21 cellular contexts compared by ENCODE assay signal in genomic region chr5:81213070-81213469, GRCh38. TPM values are rescaled to one million over a fixed set of nuclear protein-coding genes. Genes with fewer than 3 reads are reported as not detected.
A peak's percentile ranks its signal among the peaks of the same experiment; 100 is the strongest.
DNase-seq lines count a peak whose midpoint lies in the region; ATAC-seq and TF ChIP-seq lines count a peak whose summit lies in the region.
"Had no signal": no experiment of that assay in that cellular context is flagged by ENCODE, and none has a peak within 500 bp of the region (broad histone marks: within the 10 kb centered on the region; RNA-seq: fewer than 3 reads in every experiment).

No MANE protein-coding gene starts in this region.

- H3K4me3 Mint-ChIP-seq in activated naive CD8-positive, alpha-beta T cell treated with anti-CD3 and anti-CD28 coated beads, Interleukin-2, amount 50 U/mL, for 24 hours = no peak overlapping the region
- H3K4me3 Mint-ChIP-seq: activated naive CD8-positive, alpha-beta T cell; activated T-helper 1 cell treated with anti-CD3 and anti-CD28 coated beads, Interleukin-12 subunit alpha, Interleukin-12 subunit beta, Interleukin-2, Interleukin-4 antibody, amounts not matched to agents 30 ng/mL and 10 ng/mL and 1 ng/mL, durations not matched to agents 14 hours and 24 hours and 36 hours; central memory CD8-positive, alpha-beta T cell; immature natural killer cell had no signal

- H3K18ac ChIP-seq in neuronal stem cell (ENCODE audit: low read length) = no peak overlapping the region

- intact Hi-C loops in body of pancreas (cut with DNase I) = no loop called here

- H3K4me1 Mint-ChIP-seq in activated naive CD8-positive, alpha-beta T cell treated with anti-CD3 and anti-CD28 coated beads, Interleukin-2, amount 50 U/mL, for 24 hours = peaks cover 25% of the 10 kb centered on the region
- H3K4me1 Mint-ChIP-seq: central memory CD8-positive, alpha-beta T cell; immature natural killer cell had no signal

- no peak for TF ChIP-seq POLR2A in body of pancreas (IDR thresholded peaks at IDR 0.05)

- no peak overlapping the region for H4K91ac ChIP-seq in neuronal stem cell (ENCODE audit: low read depth, low read length, poor library complexity)

- DNase-seq in ELF-1 (ENCODE audit: low read depth, low spot score) (peak; percentile 44), body of pancreas (peak; percentile 40 to 62 (median 47)), neuronal stem cell (ENCODE audit: low spot score) (no peak), AML-193 (lab: John Stamatoyannopoulos, UW) (no peak), HK-2 (ENCODE audit: unreplicated experiment) (no peak)
- DNase-seq in activated naive CD8-positive, alpha-beta T cell treated with anti-CD3 and anti-CD28 coated beads, Interleukin-2, amount 50 U/mL, for 24 hours = no peak
- DNase-seq: activated CD4-positive, alpha-beta T cell treated with anti-CD3 and anti-CD28 coated beads for 1 hour; GOT3; immature natural killer cell; NCI-H82; SIG-M5; stimulated activated CD4-positive, alpha-beta T cell treated with anti-CD3 and anti-CD28 coated beads, Interleukin-2, amount 100 ng/mL, for 24 hours; stimulated activated naive CD8-positive, alpha-beta T cell treated with anti-CD3 and anti-CD28 coated beads, Interleukin-15, Interleukin-2, amounts not matched to agents 100 U/mL and 50 U/mL, for 24 hours; thyroid gland had no signal

- H3K36me3 Mint-ChIP-seq in activated naive CD8-positive, alpha-beta T cell treated with anti-CD3 and anti-CD28 coated beads, Interleukin-2, amount 50 U/mL, for 24 hours (ENCODE audit: low read depth) = peaks cover 14% of the 10 kb centered on the region

- H3K4me2 ChIP-seq in neuronal stem cell (ENCODE audit: insufficient read depth, low read length, poor library complexity, severe bottlenecking) = no peak overlapping the region

- no peak for TF ChIP-seq EP300 in Ishikawa (IDR thresholded peaks at IDR 0.05; ENCODE audit: borderline replicate concordance)

- H2AFZ ChIP-seq in neuronal stem cell (ENCODE audit: low read length) = no peak overlapping the region

- H2BK5ac ChIP-seq in neuronal stem cell (ENCODE audit: low read length) = no peak overlapping the region

- H3K27ac Mint-ChIP-seq in activated naive CD8-positive, alpha-beta T cell treated with anti-CD3 and anti-CD28 coated beads, Interleukin-2, amount 50 U/mL, for 24 hours = no peak overlapping the region
- H3K27ac Mint-ChIP-seq: activated naive CD8-positive, alpha-beta T cell; activated T-helper 1 cell treated with anti-CD3 and anti-CD28 coated beads, Interleukin-12 subunit alpha, Interleukin-12 subunit beta, Interleukin-2, Interleukin-4 antibody, amounts not matched to agents 30 ng/mL and 10 ng/mL and 1 ng/mL, durations not matched to agents 14 hours and 24 hours and 36 hours had no signal

- no peak overlapping the region for H2AK5ac ChIP-seq in neuronal stem cell (ENCODE audit: low read depth, low read length)

- no peak overlapping the region for H3K4ac ChIP-seq in neuronal stem cell (ENCODE audit: low read length)

- H2BK120ac ChIP-seq in neuronal stem cell (ENCODE audit: low read depth, low read length) = no peak overlapping the region

- no peak overlapping the region for H4K8ac ChIP-seq in neuronal stem cell (ENCODE audit: low read depth, low read length)

- no peak overlapping the region for H3K4me3 ChIP-seq in body of pancreas
- H3K4me3 ChIP-seq in neuronal stem cell (ENCODE audit: low read length in 2 of 2) = no peak overlapping the region
- H3K4me3 ChIP-seq: skin epidermis, thyroid gland had no signal

- no peaks in the 10 kb centered on the region for H3K27me3 ChIP-seq in body of pancreas
- H3K27me3 ChIP-seq in neuronal stem cell (ENCODE audit: control insufficient read depth in 3 of 3, insufficient read depth in 3 of 3, low read depth in 1 of 3, low read length in 3 of 3) = no peaks in the 10 kb centered on the region
- H3K27me3 ChIP-seq: thyroid gland had no signal

- no peak overlapping the region for H2BK12ac ChIP-seq in neuronal stem cell (ENCODE audit: low read length)

- H3K9me3 ChIP-seq in body of pancreas (no peaks in the 10 kb centered on the region), neuronal stem cell (replicated peaks in 1 of 2; ENCODE audit: control insufficient read depth in 2 of 2, insufficient read depth in 1 of 2, low read depth in 1 of 2, low read length in 2 of 2) (no peaks in the 10 kb centered on the region)
- H3K9me3 ChIP-seq: thyroid gland had no signal

- no peak for TF ChIP-seq RAD21 in Ishikawa (IDR thresholded peaks at IDR 0.05; ENCODE audit: low read depth)

- H3K27ac ChIP-seq in body of pancreas (peak overlapping the region; percentile 0 to 63 (median 34)), neuronal stem cell (replicated peaks; ENCODE audit: low read length) (no peak overlapping the region)
- H3K27ac ChIP-seq: epithelial cell of prostate, thyroid gland had no signal

- H3K27me3 Mint-ChIP-seq in activated naive CD8-positive, alpha-beta T cell treated with anti-CD3 and anti-CD28 coated beads, Interleukin-2, amount 50 U/mL, for 24 hours = no peaks in the 10 kb centered on the region
- H3K27me3 Mint-ChIP-seq: activated naive CD8-positive, alpha-beta T cell; central memory CD8-positive, alpha-beta T cell had no signal

- peak overlapping the region; percentile 59 for H3K23ac ChIP-seq in neuronal stem cell (ENCODE audit: low read depth, low read length, poor library complexity)

- WGBS in body of pancreas, 2 donors = 40 to 72% methylated on average over 1 to 3 of the region's 3 CpGs
- WGBS in neuronal stem cell (ENCODE audit: extremely low coverage in 2 of 2, insufficient read length in 2 of 2, insufficient replicate concordance in 1 of 2), 2 donors = no CpG with 5 or more reads among the region's 3 CpGs

- ATAC-seq in body of pancreas = peak; percentile 76
- ATAC-seq in activated naive CD8-positive, alpha-beta T cell treated with anti-CD3 and anti-CD28 coated beads, Interleukin-2, amount 50 U/mL, for 24 hours = no peak
- ATAC-seq: stimulated activated naive CD8-positive, alpha-beta T cell treated with anti-CD3 and anti-CD28 coated beads, Interleukin-15, Interleukin-2, amounts not matched to agents 100 U/mL and 50 U/mL, for 24 hours had no signal

- H3K9ac ChIP-seq in neuronal stem cell (ENCODE audit: low read depth, low read length, poor library complexity) = no peak overlapping the region

- no peak overlapping the region for H3K14ac ChIP-seq in neuronal stem cell (ENCODE audit: low read length)

- H3K79me1 ChIP-seq in neuronal stem cell (ENCODE audit: low read depth, low read length) = no peaks in the 10 kb centered on the region

- H2BK15ac ChIP-seq in neuronal stem cell (ENCODE audit: low read length) = no peak overlapping the region

- H3K9me3 Mint-ChIP-seq in activated naive CD8-positive, alpha-beta T cell treated with anti-CD3 and anti-CD28 coated beads, Interleukin-2, amount 50 U/mL, for 24 hours = no peaks in the 10 kb centered on the region
- H3K9me3 Mint-ChIP-seq: activated T-helper 1 cell treated with anti-CD3 and anti-CD28 coated beads, Interleukin-12 subunit alpha, Interleukin-12 subunit beta, Interleukin-2, Interleukin-4 antibody, amounts not matched to agents 30 ng/mL and 10 ng/mL and 1 ng/mL, durations not matched to agents 14 hours and 24 hours and 36 hours; central memory CD8-positive, alpha-beta T cell; immature natural killer cell had no signal

- H3K36me3 ChIP-seq in body of pancreas (replicated peaks in 1 of 2; ENCODE audit: insufficient read depth in 1 of 2, low read depth in 2 of 2) (no peaks in the 10 kb centered on the region), neuronal stem cell (replicated peaks in 1 of 2; ENCODE audit: control insufficient read depth in 2 of 2, insufficient read depth in 2 of 2, low read length in 2 of 2) (no peaks in the 10 kb centered on the region)
- H3K36me3 ChIP-seq: thyroid gland had no signal

- TF ChIP-seq CTCF in body of pancreas (IDR thresholded peaks at IDR 0.05) = no peak

- H3K4me1 ChIP-seq in body of pancreas = peaks cover 20% of the 10 kb centered on the region
- peaks cover 0 to 3% of the 10 kb centered on the region in 2 donors for H3K4me1 ChIP-seq in neuronal stem cell (ENCODE audit: control insufficient read depth in 2 of 2, insufficient read depth in 1 of 2, low read depth in 1 of 2, low read length in 2 of 2)
- H3K4me1 ChIP-seq: thyroid gland had no signal

TF ChIP-seq in Ishikawa, 13 proteins besides CTCF, POLR2A, EP300 and RAD21:
- TF ChIP-seq TCF12 (IDR thresholded peaks at IDR 0.05; ENCODE audit: low read depth) (0 out of 2 replicates have a peak, but pooled peaks have one; percentile 31), TAF1 (IDR thresholded peaks at IDR 0.05; ENCODE audit: low read depth) (no peak), USF1 (IDR thresholded peaks at IDR 0.05) (no peak)

RNA-seq across cellular contexts. Expression of gene CKMT2, which starts 20.1 kb away (rescaled TPM):
- total RNA-seq in body of pancreas = 1 to 10 TPM; 3.9 to 4.9 TPM
- not detected for polyA plus RNA-seq in neuronal stem cell (2013, experiment 1 of 2)
- polyA plus RNA-seq in neuronal stem cell (2013, experiment 2 of 2) = 0.06 TPM
- total RNA-seq: activated T-helper 1 cell treated with anti-CD3 and anti-CD28 coated beads, Interleukin-12 subunit alpha, Interleukin-12 subunit beta, Interleukin-2, Interleukin-4 antibody, amounts not matched to agents 30 ng/mL and 10 ng/mL and 1 ng/mL, durations not matched to agents 14 hours and 24 hours and 36 hours; M059J had no signal

Comparison
In these comparisons a context has a peak if more than half of its experiments do, and no peak if none do; other contexts are left out.
1. DNase-seq: peak in ELF-1 (single experiment) and body of pancreas (4 of 4); none in neuronal stem cell (single experiment), activated naive CD8-positive, alpha-beta T cell treated with anti-CD3 and anti-CD28 coated beads, Interleukin-2, amount 50 U/mL, for 24 hours (single experiment), AML-193 (0 of 2) and HK-2 (single experiment).